ENCODE assay signal across 1 cellular context in the genomic region with DNA sequence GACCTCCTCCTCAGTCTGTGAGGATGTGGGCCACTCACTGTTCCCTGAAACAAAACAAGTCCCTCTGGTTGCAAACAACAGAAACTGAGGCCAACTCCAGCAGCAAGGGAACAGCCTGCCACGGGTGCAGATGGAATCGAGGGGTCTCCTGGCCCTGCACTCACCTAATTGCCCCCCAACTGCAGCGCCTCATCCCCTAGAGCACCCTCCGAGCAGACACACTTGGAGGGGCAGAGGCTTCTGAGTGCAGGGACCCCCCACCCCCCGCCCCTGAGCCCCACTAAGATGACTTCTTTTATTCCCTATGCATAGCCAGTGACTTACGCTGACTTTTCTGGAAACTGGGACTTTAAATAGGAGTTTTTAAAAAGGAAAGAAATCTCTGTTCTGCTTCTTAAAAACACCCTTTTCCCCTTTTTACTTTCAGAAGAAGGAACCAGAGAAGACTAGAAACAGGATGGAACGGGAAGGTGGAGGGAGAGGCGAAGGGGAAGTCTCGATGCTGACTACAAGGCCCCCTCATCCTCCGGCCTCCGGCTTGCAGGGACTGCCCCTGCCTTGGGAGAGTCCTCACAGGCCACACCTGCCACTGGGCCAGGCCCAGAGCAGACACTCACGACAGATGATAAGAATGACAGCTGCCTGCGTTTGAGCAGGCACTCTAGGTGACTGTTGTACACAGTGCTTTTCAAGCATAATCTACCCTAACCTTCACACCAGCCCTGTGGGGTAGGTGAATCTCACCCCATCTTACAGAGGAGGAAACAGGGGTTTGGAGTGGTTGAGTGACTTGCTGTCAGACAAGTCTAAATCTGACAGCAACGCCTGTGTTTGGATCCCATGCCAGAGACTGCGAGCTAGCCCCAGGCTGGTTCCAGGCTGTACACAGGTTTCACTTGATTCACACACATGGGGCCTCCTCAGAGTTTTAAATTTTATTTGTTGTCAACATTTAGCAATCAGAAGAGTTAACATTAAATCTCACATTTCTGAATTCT.
TF ChIP-seq lines count a peak whose summit lies in the region.

No MANE protein-coding gene starts in this region.

TF ChIP-seq in HepG2, 621 proteins besides CTCF, POLR2A, EP300 and RAD21:
- TF ChIP-seq CBX2 (IDR thresholded peaks at IDR 0.05; ENCODE audit: low read depth, low read length), result no peak
- TF ChIP-seq CBX2 (CRISPR knock-in tag; IDR thresholded peaks at IDR 0.05; ENCODE audit: low read depth), result no peak
- TF ChIP-seq ZNF224 (CRISPR knock-in tag; IDR thresholded peaks at IDR 0.05), result no peak
- TF ChIP-seq GATA4 (IDR thresholded peaks at IDR 0.05; ENCODE audit: borderline replicate concordance, low read depth), result no peak
- TF ChIP-seq, protein P1, sequence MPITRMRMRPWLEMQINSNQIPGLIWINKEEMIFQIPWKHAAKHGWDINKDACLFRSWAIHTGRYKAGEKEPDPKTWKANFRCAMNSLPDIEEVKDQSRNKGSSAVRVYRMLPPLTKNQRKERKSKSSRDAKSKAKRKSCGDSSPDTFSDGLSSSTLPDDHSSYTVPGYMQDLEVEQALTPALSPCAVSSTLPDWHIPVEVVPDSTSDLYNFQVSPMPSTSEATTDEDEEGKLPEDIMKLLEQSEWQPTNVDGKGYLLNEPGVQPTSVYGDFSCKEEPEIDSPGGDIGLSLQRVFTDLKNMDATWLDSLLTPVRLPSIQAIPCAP (CRISPR knock-in tag; IDR thresholded peaks at IDR 0.05; ENCODE audit: low read depth), result no peak
- TF ChIP-seq, protein P2, sequence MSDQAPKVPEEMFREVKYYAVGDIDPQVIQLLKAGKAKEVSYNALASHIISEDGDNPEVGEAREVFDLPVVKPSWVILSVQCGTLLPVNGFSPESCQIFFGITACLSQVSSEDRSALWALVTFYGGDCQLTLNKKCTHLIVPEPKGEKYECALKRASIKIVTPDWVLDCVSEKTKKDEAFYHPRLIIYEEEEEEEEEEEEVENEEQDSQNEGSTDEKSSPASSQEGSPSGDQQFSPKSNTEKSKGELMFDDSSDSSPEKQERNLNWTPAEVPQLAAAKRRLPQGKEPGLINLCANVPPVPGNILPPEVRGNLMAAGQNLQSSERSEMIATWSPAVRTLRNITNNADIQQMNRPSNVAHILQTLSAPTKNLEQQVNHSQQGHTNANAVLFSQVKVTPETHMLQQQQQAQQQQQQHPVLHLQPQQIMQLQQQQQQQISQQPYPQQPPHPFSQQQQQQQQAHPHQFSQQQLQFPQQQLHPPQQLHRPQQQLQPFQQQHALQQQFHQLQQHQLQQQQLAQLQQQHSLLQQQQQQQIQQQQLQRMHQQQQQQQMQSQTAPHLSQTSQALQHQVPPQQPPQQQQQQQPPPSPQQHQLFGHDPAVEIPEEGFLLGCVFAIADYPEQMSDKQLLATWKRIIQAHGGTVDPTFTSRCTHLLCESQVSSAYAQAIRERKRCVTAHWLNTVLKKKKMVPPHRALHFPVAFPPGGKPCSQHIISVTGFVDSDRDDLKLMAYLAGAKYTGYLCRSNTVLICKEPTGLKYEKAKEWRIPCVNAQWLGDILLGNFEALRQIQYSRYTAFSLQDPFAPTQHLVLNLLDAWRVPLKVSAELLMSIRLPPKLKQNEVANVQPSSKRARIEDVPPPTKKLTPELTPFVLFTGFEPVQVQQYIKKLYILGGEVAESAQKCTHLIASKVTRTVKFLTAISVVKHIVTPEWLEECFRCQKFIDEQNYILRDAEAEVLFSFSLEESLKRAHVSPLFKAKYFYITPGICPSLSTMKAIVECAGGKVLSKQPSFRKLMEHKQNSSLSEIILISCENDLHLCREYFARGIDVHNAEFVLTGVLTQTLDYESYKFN (CRISPR knock-in tag; conservative IDR thresholded peaks at IDR 0.05), result no peak
- no peak for TF ChIP-seq ZNF720 (CRISPR knock-in tag; IDR thresholded peaks at IDR 0.05)
- TF ChIP-seq, protein P3, sequence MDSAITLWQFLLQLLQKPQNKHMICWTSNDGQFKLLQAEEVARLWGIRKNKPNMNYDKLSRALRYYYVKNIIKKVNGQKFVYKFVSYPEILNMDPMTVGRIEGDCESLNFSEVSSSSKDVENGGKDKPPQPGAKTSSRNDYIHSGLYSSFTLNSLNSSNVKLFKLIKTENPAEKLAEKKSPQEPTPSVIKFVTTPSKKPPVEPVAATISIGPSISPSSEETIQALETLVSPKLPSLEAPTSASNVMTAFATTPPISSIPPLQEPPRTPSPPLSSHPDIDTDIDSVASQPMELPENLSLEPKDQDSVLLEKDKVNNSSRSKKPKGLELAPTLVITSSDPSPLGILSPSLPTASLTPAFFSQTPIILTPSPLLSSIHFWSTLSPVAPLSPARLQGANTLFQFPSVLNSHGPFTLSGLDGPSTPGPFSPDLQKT (CRISPR knock-in tag; IDR thresholded peaks at IDR 0.05; ENCODE audit: borderline replicate concordance), result no peak
- TF ChIP-seq POLR2AphosphoS2 (IDR thresholded peaks at IDR 0.05; ENCODE audit: low read depth, low read length), result no peak
- TF ChIP-seq REXO4 (CRISPR knock-in tag; IDR thresholded peaks at IDR 0.05; ENCODE audit: borderline replicate concordance), result no peak
- TF ChIP-seq, protein P4, sequence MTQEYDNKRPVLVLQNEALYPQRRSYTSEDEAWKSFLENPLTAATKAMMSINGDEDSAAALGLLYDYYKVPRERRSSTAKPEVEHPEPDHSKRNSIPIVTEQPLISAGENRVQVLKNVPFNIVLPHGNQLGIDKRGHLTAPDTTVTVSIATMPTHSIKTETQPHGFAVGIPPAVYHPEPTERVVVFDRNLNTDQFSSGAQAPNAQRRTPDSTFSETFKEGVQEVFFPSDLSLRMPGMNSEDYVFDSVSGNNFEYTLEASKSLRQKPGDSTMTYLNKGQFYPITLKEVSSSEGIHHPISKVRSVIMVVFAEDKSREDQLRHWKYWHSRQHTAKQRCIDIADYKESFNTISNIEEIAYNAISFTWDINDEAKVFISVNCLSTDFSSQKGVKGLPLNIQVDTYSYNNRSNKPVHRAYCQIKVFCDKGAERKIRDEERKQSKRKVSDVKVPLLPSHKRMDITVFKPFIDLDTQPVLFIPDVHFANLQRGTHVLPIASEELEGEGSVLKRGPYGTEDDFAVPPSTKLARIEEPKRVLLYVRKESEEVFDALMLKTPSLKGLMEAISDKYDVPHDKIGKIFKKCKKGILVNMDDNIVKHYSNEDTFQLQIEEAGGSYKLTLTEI (CRISPR knock-in tag; conservative IDR thresholded peaks at IDR 0.05), result no peak
- TF ChIP-seq ZNF790 (CRISPR knock-in tag; IDR thresholded peaks at IDR 0.05; ENCODE audit: borderline replicate concordance), result no peak
- TF ChIP-seq, protein P5, sequence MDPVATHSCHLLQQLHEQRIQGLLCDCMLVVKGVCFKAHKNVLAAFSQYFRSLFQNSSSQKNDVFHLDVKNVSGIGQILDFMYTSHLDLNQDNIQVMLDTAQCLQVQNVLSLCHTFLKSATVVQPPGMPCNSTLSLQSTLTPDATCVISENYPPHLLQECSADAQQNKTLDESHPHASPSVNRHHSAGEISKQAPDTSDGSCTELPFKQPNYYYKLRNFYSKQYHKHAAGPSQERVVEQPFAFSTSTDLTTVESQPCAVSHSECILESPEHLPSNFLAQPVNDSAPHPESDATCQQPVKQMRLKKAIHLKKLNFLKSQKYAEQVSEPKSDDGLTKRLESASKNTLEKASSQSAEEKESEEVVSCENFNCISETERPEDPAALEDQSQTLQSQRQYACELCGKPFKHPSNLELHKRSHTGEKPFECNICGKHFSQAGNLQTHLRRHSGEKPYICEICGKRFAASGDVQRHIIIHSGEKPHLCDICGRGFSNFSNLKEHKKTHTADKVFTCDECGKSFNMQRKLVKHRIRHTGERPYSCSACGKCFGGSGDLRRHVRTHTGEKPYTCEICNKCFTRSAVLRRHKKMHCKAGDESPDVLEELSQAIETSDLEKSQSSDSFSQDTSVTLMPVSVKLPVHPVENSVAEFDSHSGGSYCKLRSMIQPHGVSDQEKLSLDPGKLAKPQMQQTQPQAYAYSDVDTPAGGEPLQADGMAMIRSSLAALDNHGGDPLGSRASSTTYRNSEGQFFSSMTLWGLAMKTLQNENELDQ (CRISPR knock-in tag; IDR thresholded peaks at IDR 0.05; ENCODE audit: borderline replicate concordance), result no peak
- TF ChIP-seq ZNF510 (CRISPR knock-in tag; IDR thresholded peaks at IDR 0.05; ENCODE audit: low read depth), result no peak
- TF ChIP-seq, protein P6, sequence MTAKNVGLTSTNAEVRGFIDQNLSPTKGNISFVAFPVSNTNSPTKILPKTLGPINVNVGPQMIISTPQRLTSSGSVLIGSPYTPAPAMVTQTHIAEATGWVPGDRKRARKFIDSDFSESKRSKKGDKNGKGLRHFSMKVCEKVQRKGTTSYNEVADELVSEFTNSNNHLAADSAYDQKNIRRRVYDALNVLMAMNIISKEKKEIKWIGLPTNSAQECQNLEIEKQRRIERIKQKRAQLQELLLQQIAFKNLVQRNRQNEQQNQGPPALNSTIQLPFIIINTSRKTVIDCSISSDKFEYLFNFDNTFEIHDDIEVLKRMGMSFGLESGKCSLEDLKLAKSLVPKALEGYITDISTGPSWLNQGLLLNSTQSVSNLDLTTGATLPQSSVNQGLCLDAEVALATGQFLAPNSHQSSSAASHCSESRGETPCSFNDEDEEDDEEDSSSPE (CRISPR knock-in tag; IDR thresholded peaks at IDR 0.05), result no peak
- no peak for TF ChIP-seq ZNF672 (CRISPR knock-in tag; IDR thresholded peaks at IDR 0.05)
- TF ChIP-seq ZNF841 (CRISPR knock-in tag; IDR thresholded peaks at IDR 0.05; ENCODE audit: borderline replicate concordance), result no peak
- TF ChIP-seq ATF7 (IDR thresholded peaks at IDR 0.05), result no peak
- no peak for TF ChIP-seq ATF7 (CRISPR knock-in tag; IDR thresholded peaks at IDR 0.05)
- no peak for TF ChIP-seq SMARCE1 (IDR thresholded peaks at IDR 0.05; ENCODE audit: borderline replicate concordance)
- TF ChIP-seq ZNF136 (CRISPR knock-in tag; IDR thresholded peaks at IDR 0.05; ENCODE audit: low read depth), result no peak
- no peak for TF ChIP-seq NPAS2 (CRISPR knock-in tag; IDR thresholded peaks at IDR 0.05; ENCODE audit: borderline replicate concordance)
